ENCODE assay signal across 18 cellular contexts in genomic region chr14:29993148-29993547, GRCh38.
DNase-seq lines count a peak whose midpoint lies in the region; ATAC-seq, FAIRE-seq and TF ChIP-seq lines count a peak whose summit lies in the region.
"Had no signal": no experiment of that assay in that cellular context is flagged by ENCODE, and none has a peak within 500 bp of the region (broad histone marks: within the 10 kb centered on the region; RNA-seq: fewer than 3 reads in every experiment).

No MANE protein-coding gene starts in this region.

- intact Hi-C loops in left colon (cut with DNase I, micrococcal nuclease), result no loop called here
- intact Hi-C loops in right lobe of liver (cut with DNase I), result no loop called here

- FAIRE-seq in small intestine (lab: Jason Lieb, UNC), result no peak
- FAIRE-seq: A549, G401.6, GM12891, GM19239 had no signal

- no peak overlapping the region for H3K4me3 ChIP-seq in right lobe of liver
- H3K4me3 ChIP-seq in small intestine (ENCODE audit: low read depth in 1 of 2, low read length in 2 of 2), result no peak overlapping the region
- H3K4me3 ChIP-seq: A549, BLaER1, GM23248, HAP-1 had no signal

- TF ChIP-seq CTCF in right lobe of liver (IDR thresholded peaks at IDR 0.05), result no peak

- TF ChIP-seq POLR2A in right lobe of liver (IDR thresholded peaks at IDR 0.05), result no peak

- H3K9me3 ChIP-seq in right lobe of liver, result no peaks in the 10 kb centered on the region
- H3K9me3 ChIP-seq in small intestine (ENCODE audit: control insufficient read depth, low read depth), result no peaks in the 10 kb centered on the region
- H3K9me3 ChIP-seq: A549, BLaER1, HAP-1 had no signal

- DNase-seq in HuH-7.5 (ENCODE audit: low spot score), result peak; percentile 30
- DNase-seq in left colon, result no peak
- DNase-seq in right lobe of liver, result no peak
- peak; percentile 77 for DNase-seq in small intestine
- no peak for DNase-seq in stimulated activated CD4-positive, alpha-beta T cell treated with anti-CD3 and anti-CD28 coated beads, Interleukin-15, amount 100 ng/mL, for 24 hours
- DNase-seq: AML-193; CD4-positive, alpha-beta memory T cell; GM23248; KG1 had no signal

- H3K4me1 ChIP-seq in right lobe of liver (no peaks in the 10 kb centered on the region), small intestine (ENCODE audit: control insufficient read depth in 2 of 2, insufficient read depth in 1 of 2, low read depth in 1 of 2, low read length in 1 of 2) (no peaks in the 10 kb centered on the region)
- H3K4me1 ChIP-seq: A549, BLaER1, HAP-1 had no signal

- no peaks in the 10 kb centered on the region for H3K27me3 ChIP-seq in right lobe of liver
- H3K27me3 ChIP-seq in small intestine (ENCODE audit: control insufficient read depth in 2 of 2, insufficient read depth in 2 of 2, low read length in 2 of 2), result no peaks in the 10 kb centered on the region
- H3K27me3 ChIP-seq: BLaER1 had no signal

- 38% methylated on average over 2 of the region's 2 CpGs for WGBS in right lobe of liver (ENCODE audit: insufficient coverage, low coverage, low lambda C conversion rate, missing lambda C conversion rate)
- WGBS in small intestine, 3 donors, result 43 to 73% (median 47%) methylated on average over 2 of the region's 2 CpGs

- ATAC-seq in left colon (peak; percentile 71), right lobe of liver (peak in 3 of 4 donors; percentile 27 to 42 (median 30)), HG02884 (IDR thresholded peaks at IDR 0.05; ENCODE audit: unreplicated experiment) (no peak), GM21367 (IDR thresholded peaks at IDR 0.05; ENCODE audit: unreplicated experiment) (no peak)
- ATAC-seq: A549 had no signal

- no peak overlapping the region for H3K27ac ChIP-seq in right lobe of liver
- H3K27ac ChIP-seq in small intestine (ENCODE audit: low read depth in 1 of 2, low read length in 1 of 2), result no peak overlapping the region
- H3K27ac ChIP-seq: A549, BLaER1, GM23248, HL-60 had no signal

- H3K36me3 ChIP-seq in right lobe of liver (no peaks in the 10 kb centered on the region), small intestine (ENCODE audit: control insufficient read depth in 2 of 2, insufficient read depth in 2 of 2, low read length in 2 of 2) (no peaks in the 10 kb centered on the region)
- H3K36me3 ChIP-seq: BLaER1, HAP-1 had no signal

Comparison
In these comparisons a context has a peak if more than half of its experiments do, and no peak if none do; other contexts are left out.
1. DNase-seq: peak in HuH-7.5 (single experiment) and small intestine (single experiment); none in left colon (0 of 2), right lobe of liver (0 of 3) and stimulated activated CD4-positive, alpha-beta T cell treated with anti-CD3 and anti-CD28 coated beads, Interleukin-15, amount 100 ng/mL, for 24 hours (single experiment).
2. ATAC-seq: peak in left colon (single experiment) and right lobe of liver (3 of 4); none in HG02884 (single experiment) and GM21367 (single experiment).